In the genomic region with DNA sequence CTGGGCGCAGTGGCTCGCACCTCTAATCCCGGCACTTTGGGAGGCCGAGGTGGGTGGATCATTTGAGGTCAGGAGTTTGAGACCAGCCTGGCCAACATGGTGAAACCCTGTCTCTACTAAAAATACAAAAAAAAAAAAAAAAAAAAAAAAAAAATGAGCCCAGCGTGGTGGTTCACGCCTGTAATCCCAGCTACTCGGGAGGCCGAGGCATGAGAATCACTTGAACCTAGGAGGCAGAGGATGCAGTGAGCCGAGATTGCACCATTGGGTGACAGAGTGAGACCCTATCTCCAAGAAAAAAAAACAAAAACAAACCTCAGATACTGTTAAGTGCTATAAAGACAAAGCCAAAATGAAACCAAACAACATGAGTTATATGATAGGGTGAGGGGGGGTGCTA, we compare ENCODE assay signal across 9 cellular contexts. TPM values are rescaled to one million over a fixed set of nuclear protein-coding genes. Genes with fewer than 3 reads are reported as not detected.
DNase-seq lines count a peak whose midpoint lies in the region; TF ChIP-seq lines count a peak whose summit lies in the region.
"Not testable (repeated sequence)": the region's sequence is repeated elsewhere in the genome, so short reads cannot be mapped to it uniquely, and the experiment has no call there.
"Had no signal": no experiment of that assay in that cellular context is flagged by ENCODE, and none has a peak within 500 bp of the region (broad histone marks: within the 10 kb centered on the region; RNA-seq: fewer than 3 reads in every experiment).

No MANE protein-coding gene starts in this region.

- H2BK15ac ChIP-seq in H9 (ENCODE audit: low read depth, low read length), result not testable (repeated sequence)

- H3K4ac ChIP-seq in H9 (ENCODE audit: low read depth, low read length), result not testable (repeated sequence)

- H3K9me3 Mint-ChIP-seq in H9; activated T-cell treated with anti-CD3 and anti-CD28 coated beads, Interleukin-2, amount 50 U/mL, for 24 hours; glutamatergic neuron (ENCODE audit: unreplicated experiment); nephron; stimulated activated naive CD8-positive, alpha-beta T cell treated with anti-CD3 and anti-CD28 coated beads, Interleukin-15, Interleukin-2, amounts not matched to agents 100 ng/mL and 50 ng/mL, for 24 hours: not testable (repeated sequence)

- not testable (repeated sequence) for H3K23me2 ChIP-seq in H9 (ENCODE audit: insufficient read length, low read depth, low read length, poor library complexity, severe bottlenecking)

- not testable (repeated sequence) for H3K27me3 Mint-ChIP-seq in H9 (ENCODE audit: low read depth); activated T-cell treated with anti-CD3 and anti-CD28 coated beads, Interleukin-2, amount 50 U/mL, for 24 hours; glutamatergic neuron (ENCODE audit: unreplicated experiment); nephron (ENCODE audit: low read depth); stimulated activated naive CD8-positive, alpha-beta T cell treated with anti-CD3 and anti-CD28 coated beads, Interleukin-15, Interleukin-2, amounts not matched to agents 100 ng/mL and 50 ng/mL, for 24 hours

- not testable (repeated sequence) for H4K8ac ChIP-seq in H9 (replicated peaks; ENCODE audit: insufficient read length, low read depth, low read length)

- H3K9me3 ChIP-seq in H9 (ENCODE audit: control insufficient read depth, low read depth, low read length); SK-N-MC (ENCODE audit: low read depth, low read length); breast epithelium: not testable (repeated sequence)

- not testable (repeated sequence) for H2BK5ac ChIP-seq in H9 (ENCODE audit: insufficient read length, low read length)

- not testable (repeated sequence) for H3K14ac ChIP-seq in H9 (ENCODE audit: insufficient read depth, low read length)

- H2AK5ac ChIP-seq in H9 (ENCODE audit: insufficient read length, low read length), result not testable (repeated sequence)

- intact Hi-C loops in breast epithelium (cut with DNase I; ENCODE audit: low total_unique reads), result not testable (repeated sequence)

- not testable (repeated sequence) for H2BK20ac ChIP-seq in H9 (ENCODE audit: low read depth, low read length, poor library complexity, severe bottlenecking)

- not testable (repeated sequence) for H3K56ac ChIP-seq in H9 (ENCODE audit: insufficient read length, low read depth, low read length)

- H4K5ac ChIP-seq in H9 (ENCODE audit: insufficient read length, low read depth, low read length), result not testable (repeated sequence)

- H3K23ac ChIP-seq in H9 (ENCODE audit: insufficient read length, low read depth, low read length), result not testable (repeated sequence)

- H3K4me3 Mint-ChIP-seq in H9; activated T-cell treated with anti-CD3 and anti-CD28 coated beads, Interleukin-2, amount 50 U/mL, for 24 hours; glutamatergic neuron (ENCODE audit: unreplicated experiment); nephron; stimulated activated naive CD8-positive, alpha-beta T cell treated with anti-CD3 and anti-CD28 coated beads, Interleukin-15, Interleukin-2, amounts not matched to agents 100 ng/mL and 50 ng/mL, for 24 hours: not testable (repeated sequence)

- not testable (repeated sequence) for H3K4me3 ChIP-seq in SK-N-MC, breast epithelium

- H3K27me3 ChIP-seq in H9 (ENCODE audit: insufficient read depth, low read length); breast epithelium: not testable (repeated sequence)

- H3K36me3 Mint-ChIP-seq in H9 (ENCODE audit: insufficient read depth in 1 of 3, low read depth in 3 of 3), result peaks cover 0 to 14% (median 10%) of the 10 kb centered on the region in 3 experiments
- H3K36me3 Mint-ChIP-seq in activated T-cell treated with anti-CD3 and anti-CD28 coated beads, Interleukin-2, amount 50 U/mL, for 24 hours (ENCODE audit: low read depth); glutamatergic neuron (ENCODE audit: unreplicated experiment); nephron (ENCODE audit: low read depth); stimulated activated naive CD8-positive, alpha-beta T cell treated with anti-CD3 and anti-CD28 coated beads, Interleukin-15, Interleukin-2, amounts not matched to agents 100 ng/mL and 50 ng/mL, for 24 hours (ENCODE audit: low read depth): not testable (repeated sequence)

- not testable (repeated sequence) for H3K9ac ChIP-seq in H9 (ENCODE audit: extremely low read depth, insufficient read length, low read length); SK-N-MC (ENCODE audit: insufficient read length)

- H4K91ac ChIP-seq in H9 (ENCODE audit: insufficient read length, low read depth, low read length), result not testable (repeated sequence)

- not testable (repeated sequence) for H3K36me3 ChIP-seq in SK-N-MC (ENCODE audit: insufficient read depth, low read length); breast epithelium

- not testable (repeated sequence) for H3K4me1 ChIP-seq in H9 (ENCODE audit: insufficient read depth, low read length); breast epithelium

- DNase-seq in H9; SK-N-MC (ENCODE audit: low read depth, low spot score); activated T-cell treated with anti-CD3 and anti-CD28 coated beads, Interleukin-2, amount 50 U/mL, for 24 hours; breast epithelium (ENCODE audit: low spot score in 2 of 2); glutamatergic neuron: not testable (repeated sequence)

- H3K79me2 ChIP-seq in H9 (ENCODE audit: insufficient read depth, low read length), result not testable (repeated sequence)

- H2BK120ac ChIP-seq in H9 (ENCODE audit: low read depth, low read length, poor library complexity, severe bottlenecking), result not testable (repeated sequence)

- H3K4me1 Mint-ChIP-seq in H9 (peaks cover 22 to 39% of the 10 kb centered on the region in 2 experiments), glutamatergic neuron (ENCODE audit: low read depth, unreplicated experiment) (peaks cover 20% of the 10 kb centered on the region)
- peaks cover 21% of the 10 kb centered on the region for H3K4me1 Mint-ChIP-seq in activated T-cell treated with anti-CD3 and anti-CD28 coated beads, Interleukin-2, amount 50 U/mL, for 24 hours (ENCODE audit: low read depth)
- H3K4me1 Mint-ChIP-seq in nephron, result not testable (repeated sequence)
- peaks cover 42% of the 10 kb centered on the region for H3K4me1 Mint-ChIP-seq in stimulated activated naive CD8-positive, alpha-beta T cell treated with anti-CD3 and anti-CD28 coated beads, Interleukin-15, Interleukin-2, amounts not matched to agents 100 ng/mL and 50 ng/mL, for 24 hours (ENCODE audit: low read depth)

- peak overlapping the region in 2 of 3 experiments; percentile 73 to 87; a peak in 3 of 7 replicates for H3K27ac Mint-ChIP-seq in H9
- peak overlapping the region; percentile 69 for H3K27ac Mint-ChIP-seq in activated T-cell treated with anti-CD3 and anti-CD28 coated beads, Interleukin-2, amount 50 U/mL, for 24 hours
- peak overlapping the region; percentile 65 for H3K27ac Mint-ChIP-seq in glutamatergic neuron (ENCODE audit: unreplicated experiment)
- peak overlapping the region; percentile 34 to 52 (median 48) for H3K27ac Mint-ChIP-seq in nephron
- H3K27ac Mint-ChIP-seq in stimulated activated naive CD8-positive, alpha-beta T cell treated with anti-CD3 and anti-CD28 coated beads, Interleukin-15, Interleukin-2, amounts not matched to agents 100 ng/mL and 50 ng/mL, for 24 hours, result peak overlapping the region; percentile 3

- H3K4me2 ChIP-seq in H9 (ENCODE audit: insufficient read depth, insufficient read length, low read length), result not testable (repeated sequence)

- not testable (repeated sequence) for H3K18ac ChIP-seq in H9 (ENCODE audit: insufficient read length, low read depth, low read length)

- H3T11ph ChIP-seq in H9 (ENCODE audit: low read length), result not testable (repeated sequence)

- not testable (repeated sequence) for H2BK12ac ChIP-seq in H9 (ENCODE audit: insufficient read length, low read depth, low read length)

- no CpG with 5 or more reads among the region's 9 CpGs for WGBS in H9 (ENCODE audit: extremely low coverage, insufficient read length, low lambda C conversion rate)

- TF ChIP-seq CTCF in H9 (conservative IDR thresholded peaks at IDR 0.05); breast epithelium (IDR thresholded peaks at IDR 0.05); glutamatergic neuron (IDR thresholded peaks at IDR 0.05; ENCODE audit: partially characterized antibody, unreplicated experiment); nephron (IDR thresholded peaks at IDR 0.05; ENCODE audit: unreplicated experiment in 3 of 3): not testable (repeated sequence)

- not testable (repeated sequence) for H3K79me1 ChIP-seq in H9 (ENCODE audit: insufficient read depth, low read depth, low read length, poor library complexity, severe bottlenecking)

- TF ChIP-seq POLR2A in breast epithelium (IDR thresholded peaks at IDR 0.05), result not testable (repeated sequence)

- not testable (repeated sequence) for H3K27ac ChIP-seq in H9 (ENCODE audit: insufficient read length, low read depth, low read length)
- H3K27ac ChIP-seq in SK-N-MC, result peak overlapping the region; percentile 91
- H3K27ac ChIP-seq in breast epithelium, result peak overlapping the region; percentile 29 to 81

- H4K20me1 ChIP-seq in H9 (ENCODE audit: control insufficient read depth, insufficient read depth, insufficient read length), result not testable (repeated sequence)

- H2AFZ ChIP-seq in H9 (ENCODE audit: low read length), result not testable (repeated sequence)

RNA-seq across cellular contexts. Expression of a gene that starts 34.9 kb away (rescaled TPM):
- total RNA-seq in H9 (2021) (0.11 TPM in 1 of 2 replicates, not detected in the other), breast epithelium (1 to 10 TPM in 1 of 3 donors, not detected in 2; 1.1 TPM), glutamatergic neuron (ENCODE audit: unreplicated experiment) (not detected)
- total RNA-seq: glomerular endothelial cell, RPMI7951 had no signal

Comparison
In these comparisons a context has a peak if more than half of its experiments do, and no peak if none do; other contexts are left out.
1. H3K27ac Mint-ChIP-seq: peak in every context shown above with its lines; median percentile 80 in H9; 69 in activated T-cell treated with anti-CD3 and anti-CD28 coated beads, Interleukin-2, amount 50 U/mL, for 24 hours; 65 in glutamatergic neuron; 48 in nephron; 3 in stimulated activated naive CD8-positive, alpha-beta T cell treated with anti-CD3 and anti-CD28 coated beads, Interleukin-15, Interleukin-2, amounts not matched to agents 100 ng/mL and 50 ng/mL, for 24 hours.